Comparison of ENCODE assay signal across 21 cellular contexts in the genomic region with DNA sequence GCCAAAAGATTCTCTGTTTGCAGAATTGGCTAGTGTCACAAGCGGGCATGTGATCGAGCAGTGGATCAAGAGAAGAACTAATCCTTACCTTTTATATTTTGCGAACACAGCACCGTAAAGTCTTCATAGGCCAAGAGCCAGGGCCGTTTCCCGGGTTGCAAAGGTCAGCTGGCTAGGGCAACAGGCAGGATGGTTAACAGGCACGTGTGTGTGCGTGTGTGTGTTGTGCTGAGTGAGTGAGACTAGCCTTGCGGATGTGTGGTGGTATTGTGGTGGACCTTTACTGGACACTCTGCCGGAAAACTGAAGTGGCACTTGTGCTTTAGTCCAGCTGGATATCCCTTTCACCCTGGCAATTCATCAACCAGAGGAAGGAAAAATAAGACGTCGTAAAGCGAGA.
"Had no signal": no experiment of that assay in that cellular context is flagged by ENCODE, and none has a peak within 500 bp of the region (broad histone marks: within the 10 kb centered on the region; RNA-seq: fewer than 3 reads in every experiment).

No MANE protein-coding gene starts in this region.

- DNase-seq: activated CD4-positive, alpha-beta T cell treated with anti-CD3 and anti-CD28 coated beads for 1 hour; activated CD4-positive, alpha-beta T cell treated with anti-CD3 and anti-CD28 coated beads, Interleukin-2, amount 50 U/mL, for 1 hour; activated gamma-delta T cell treated with Interleukin-2 at 50 U/mL for 16 hours; activated T-cell treated with anti-CD3 and anti-CD28 coated beads, Interleukin-2, amount 50 U/mL, for 1 hour; brain microvascular endothelial cell; caudate nucleus; dorsolateral prefrontal cortex; esophagus squamous epithelium; gastrocnemius medialis; hippocampal formation; kidney glomerular epithelial cell; mesenchymal stem cell; retina; stimulated activated CD4-positive, alpha-beta T cell treated with anti-CD3 and anti-CD28 coated beads, Interleukin-4, amount 100 ng/mL, for 24 hours; stimulated activated naive CD4-positive, alpha-beta T cell treated with Interleukin-2 at 50 U/mL for 16 hours; T-helper 1 cell; upper lobe of right lung had no signal

- ATAC-seq: activated naive CD4-positive, alpha-beta T cell treated with anti-CD3 and anti-CD28 coated beads, Interleukin-2, amount 50 U/mL, for 72 hours; gastrocnemius medialis; upper lobe of right lung had no signal

- H3K9me3 ChIP-seq: ascending aorta, esophagus squamous epithelium, gastrocnemius medialis, thoracic aorta, upper lobe of right lung had no signal

- H3K27me3 ChIP-seq: ascending aorta had no signal

- H3K36me3 Mint-ChIP-seq: activated naive CD4-positive, alpha-beta T cell treated with anti-CD3 and anti-CD28 coated beads, Interleukin-2, amount 50 U/mL, for 72 hours; neural progenitor cell had no signal

- H3K9me3 Mint-ChIP-seq: activated naive CD4-positive, alpha-beta T cell treated with anti-CD3 and anti-CD28 coated beads, Interleukin-2, amount 50 U/mL, for 72 hours; neural progenitor cell had no signal

- H3K27ac ChIP-seq: ascending aorta, brain microvascular endothelial cell, dorsolateral prefrontal cortex, esophagus squamous epithelium, gastrocnemius medialis, neural progenitor cell, thoracic aorta, upper lobe of right lung had no signal

- H3K4me3 Mint-ChIP-seq: neural progenitor cell had no signal

- H3K36me3 ChIP-seq: ascending aorta, brain microvascular endothelial cell, esophagus squamous epithelium, gastrocnemius medialis, neural progenitor cell, thoracic aorta, upper lobe of right lung had no signal

- H3K4me3 ChIP-seq: ascending aorta, dorsolateral prefrontal cortex, esophagus squamous epithelium, gastrocnemius medialis, neural progenitor cell, thoracic aorta, upper lobe of right lung had no signal

- H3K4me1 ChIP-seq: ascending aorta, esophagus squamous epithelium, gastrocnemius medialis, neural progenitor cell, upper lobe of right lung had no signal

- H3K27ac Mint-ChIP-seq: activated naive CD4-positive, alpha-beta T cell treated with anti-CD3 and anti-CD28 coated beads, Interleukin-2, amount 50 U/mL, for 72 hours; neural progenitor cell had no signal
